ENCODE assay signal across 10 cellular contexts in the genomic region with DNA sequence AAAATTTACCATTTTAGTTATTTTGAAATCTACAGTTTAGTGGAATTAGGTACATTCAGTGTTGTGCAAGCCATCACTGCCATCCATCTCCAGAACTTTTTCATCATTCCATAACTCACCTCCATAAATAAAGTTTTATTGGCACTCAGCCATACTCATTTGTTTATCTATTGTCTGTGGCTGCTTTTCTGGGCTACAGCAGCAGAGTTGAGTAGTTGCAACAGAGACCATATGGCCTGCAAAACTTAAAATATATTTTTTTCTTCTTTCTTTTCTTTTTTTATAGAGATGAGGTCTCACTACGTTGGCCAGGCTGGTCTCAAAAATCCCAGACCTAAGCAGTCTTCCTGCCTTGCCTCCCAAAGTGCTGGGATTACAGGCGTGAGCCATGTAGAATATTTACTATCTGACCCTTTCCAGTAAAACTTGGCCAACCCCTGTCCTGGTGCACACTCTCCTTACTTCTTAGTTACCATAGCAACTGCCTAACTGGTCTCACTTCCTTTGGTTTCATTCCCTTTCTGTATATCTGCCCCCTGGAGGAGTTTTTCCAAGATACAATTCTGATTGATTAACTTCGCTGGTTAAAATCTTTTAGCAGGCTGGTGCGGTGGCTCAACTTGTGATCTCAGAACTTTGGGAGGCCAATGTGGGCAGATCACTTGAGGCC.
DNase-seq lines count a peak whose midpoint lies in the region; ATAC-seq, FAIRE-seq and TF ChIP-seq lines count a peak whose summit lies in the region.
"Had no signal": no experiment of that assay in that cellular context is flagged by ENCODE, and none has a peak within 500 bp of the region (broad histone marks: within the 10 kb centered on the region; RNA-seq: fewer than 3 reads in every experiment).

No MANE protein-coding gene starts in this region.

- 73 to 76% methylated on average over 4 of the region's 4 CpGs for WGBS in heart right ventricle, 2 donors
- WGBS in transverse colon (ENCODE audit: low coverage in 1 of 2), 2 donors = 71 to 73% methylated on average over 3 to 4 of the region's 4 CpGs
- WGBS in small intestine, 3 donors = 78 to 93% (median 89%) methylated on average over 4 of the region's 4 CpGs

- ATAC-seq in heart right ventricle (no peak), HG02588 (IDR thresholded peaks at IDR 0.05; ENCODE audit: unreplicated experiment) (no peak)

- in situ Hi-C loops in transverse colon (cut with MboI; ENCODE audit: low pct_ligation_motif_present in 1 of 4, low pct_unique_long_range_greater_than_20kb in 1 of 4, low sequenced_read_pairs in 3 of 4) = no loop called here

- no peak for TF ChIP-seq POLR2A in transverse colon (IDR thresholded peaks at IDR 0.05)

- H3K4me1 ChIP-seq in heart right ventricle = peaks cover 12 to 82% (median 56%) of the 10 kb centered on the region in 9 donors
- peaks cover 0 to 71% of the 10 kb centered on the region in 2 donors for H3K4me1 ChIP-seq in right atrium auricular region
- peaks cover 12 to 42% (median 23%) of the 10 kb centered on the region in 4 donors for H3K4me1 ChIP-seq in transverse colon
- peaks cover 2 to 15% of the 10 kb centered on the region in 2 donors for H3K4me1 ChIP-seq in small intestine (ENCODE audit: control insufficient read depth in 2 of 2, insufficient read depth in 1 of 2, low read depth in 1 of 2, low read length in 1 of 2)

- intact Hi-C loops in heart right ventricle (cut with DNase I) = no loop called here
- intact Hi-C loops in transverse colon (cut with DNase I; ENCODE audit: low total_unique reads) = no loop called here

- H3K36me3 ChIP-seq in heart right ventricle (no peaks in the 10 kb centered on the region), right atrium auricular region (no peaks in the 10 kb centered on the region), transverse colon (no peaks in the 10 kb centered on the region), small intestine (ENCODE audit: control insufficient read depth in 2 of 2, insufficient read depth in 2 of 2, low read length in 2 of 2) (no peaks in the 10 kb centered on the region)

- no peak for FAIRE-seq in small intestine (lab: Jason Lieb, UNC)

- no peak for TF ChIP-seq EP300 in transverse colon (IDR thresholded peaks at IDR 0.05; ENCODE audit: low read depth)

- TF ChIP-seq CTCF in heart right ventricle (IDR thresholded peaks at IDR 0.05) (peak in 2 of 9 donors; percentile 9 to 15), right atrium auricular region (IDR thresholded peaks at IDR 0.05) (no peak), transverse colon (IDR thresholded peaks at IDR 0.05) (no peak)

- H3K9me3 ChIP-seq in heart right ventricle (no peaks in the 10 kb centered on the region), right atrium auricular region (no peaks in the 10 kb centered on the region), transverse colon (no peaks in the 10 kb centered on the region), small intestine (ENCODE audit: control insufficient read depth, low read depth) (no peaks in the 10 kb centered on the region)

- H3K4me3 ChIP-seq in heart right ventricle (no peak overlapping the region), right atrium auricular region (no peak overlapping the region), transverse colon (no peak overlapping the region), small intestine (ENCODE audit: low read depth in 1 of 2, low read length in 2 of 2) (no peak overlapping the region)

- H3K27me3 ChIP-seq in heart right ventricle (no peaks in the 10 kb centered on the region), right atrium auricular region (no peaks in the 10 kb centered on the region), transverse colon (no peaks in the 10 kb centered on the region), small intestine (ENCODE audit: control insufficient read depth in 2 of 2, insufficient read depth in 2 of 2, low read length in 2 of 2) (no peaks in the 10 kb centered on the region)

- H3K27ac ChIP-seq in heart right ventricle (peak overlapping the region in 6 of 10 donors; percentile 37 to 82 (median 47)), right atrium auricular region (peak overlapping the region in 1 of 2 donors; percentile 88), transverse colon (peak overlapping the region; percentile 72 to 84 (median 76)), small intestine (ENCODE audit: low read depth in 1 of 2, low read length in 1 of 2) (peak overlapping the region in 1 of 2 donors; percentile 43)

- DNase-seq in heart right ventricle (no peak), right atrium auricular region (ENCODE audit: low spot score) (no peak), SW480 (ENCODE audit: low spot score) (peak; percentile 44), glomerular endothelial cell (ENCODE audit: extremely low read depth, low read depth, low spot score) (peak; percentile 33), transverse colon (no peak), NCI-H510A treated with DMSO at 0.1 percent for 48 hours (lab: John Stamatoyannopoulos, UW) (no peak), small intestine (no peak)
- DNase-seq: CD4-positive, CD25-positive, alpha-beta regulatory T cell; MM.1S had no signal

Comparison
In these comparisons a context has a peak if more than half of its experiments do, and no peak if none do; other contexts are left out.
1. DNase-seq: peak in SW480 (single experiment) and glomerular endothelial cell (single experiment); none in heart right ventricle (0 of 2), right atrium auricular region (single experiment), transverse colon (single experiment), NCI-H510A treated with DMSO at 0.1 percent for 48 hours (single experiment) and small intestine (single experiment).